ENCODE assay signal across 7 cellular contexts in the genomic region with DNA sequence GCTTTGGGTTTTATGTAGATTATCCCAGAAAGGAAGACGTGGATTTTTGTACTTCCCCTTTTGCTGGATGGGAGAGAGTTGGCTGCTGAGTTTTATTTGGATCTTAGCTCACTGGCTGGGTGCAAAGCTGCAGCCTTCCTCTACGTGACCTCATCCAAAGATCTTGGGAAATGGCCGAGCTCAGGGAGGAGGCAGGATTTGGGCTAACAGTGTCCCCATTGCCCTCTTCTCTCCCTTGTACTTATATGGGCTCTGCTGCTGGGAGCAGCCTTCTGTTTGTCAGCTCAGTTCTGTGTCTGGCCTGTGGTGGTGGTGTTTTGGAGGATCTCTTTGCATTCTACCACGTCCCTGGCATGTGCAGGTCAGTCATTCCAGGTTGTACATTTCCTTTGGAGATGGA. TPM values are rescaled to one million over a fixed set of nuclear protein-coding genes. Genes with fewer than 3 reads are reported as not detected.
A peak's percentile ranks its signal among the peaks of the same experiment; 100 is the strongest.
DNase-seq lines count a peak whose midpoint lies in the region; TF ChIP-seq lines count a peak whose summit lies in the region.
"Had no signal": no experiment of that assay in that cellular context is flagged by ENCODE, and none has a peak within 500 bp of the region (broad histone marks: within the 10 kb centered on the region; RNA-seq: fewer than 3 reads in every experiment).

No MANE protein-coding gene starts in this region.

- DNase-seq in colonic mucosa: no peak
- no peak for DNase-seq in kidney tubule cell (ENCODE audit: low spot score)
- no peak for DNase-seq in globus pallidus (ENCODE audit: low spot score)
- DNase-seq: CD4-positive, CD25-positive, alpha-beta regulatory T cell had no signal

- no peak for TF ChIP-seq CTCF in colonic mucosa (IDR thresholded peaks at IDR 0.05)

- no peaks in the 10 kb centered on the region for H3K4me1 ChIP-seq in colonic mucosa
- peaks cover 26% of the 10 kb centered on the region for H3K4me1 ChIP-seq in rectal smooth muscle tissue (ENCODE audit: control insufficient read depth, insufficient read depth, low read length)

- intact Hi-C loops in colonic mucosa (cut with DNase I): no loop called here

- H3K27ac ChIP-seq in colonic mucosa: peak overlapping the region; percentile 44
- peak overlapping the region; percentile 96 for H3K27ac ChIP-seq in rectal smooth muscle tissue (ENCODE audit: low read depth, low read length)

- H3K4me3 ChIP-seq in colonic mucosa (peak overlapping the region; percentile 24), rectal smooth muscle tissue (ENCODE audit: low read length) (peak overlapping the region; percentile 77)

- H3K9ac ChIP-seq in colonic mucosa (ENCODE audit: low read depth in 2 of 2, low read length in 2 of 2) (peak overlapping the region in 1 of 2 donors; percentile 1), rectal smooth muscle tissue (ENCODE audit: low read length) (peak overlapping the region; percentile 8)

- no peaks in the 10 kb centered on the region for H3K9me3 ChIP-seq in colonic mucosa

- H3K27me3 ChIP-seq in colonic mucosa: no peaks in the 10 kb centered on the region
- H3K27me3 ChIP-seq in rectal smooth muscle tissue (ENCODE audit: control insufficient read depth, insufficient read depth, low read length): no peaks in the 10 kb centered on the region

- H3K36me3 ChIP-seq in colonic mucosa (no peaks in the 10 kb centered on the region), rectal smooth muscle tissue (ENCODE audit: control insufficient read depth, insufficient read depth, low read length) (no peaks in the 10 kb centered on the region)

RNA-seq across cellular contexts. Expression of a gene that starts 2.0 kb away (rescaled TPM):
- 10 to 100 TPM in 1 of 2 donors, 1 to 10 TPM in 1; 5.3 to 28.3 TPM for total RNA-seq in colonic mucosa
- total RNA-seq: epithelial cell of proximal tubule had no signal

RNA-seq across cellular contexts. Expression of a gene that starts 8.6 kb away (rescaled TPM):
- 1 to 10 TPM in 1 of 2 donors, under 1 TPM in 1; 0.32 to 1.1 TPM for total RNA-seq in colonic mucosa
- total RNA-seq: epithelial cell of proximal tubule had no signal

RNA-seq across cellular contexts. Expression of a gene that starts 19.8 kb away (rescaled TPM):
- 100 to 1,000 TPM in 1 of 2 donors, 10 to 100 TPM in 1; 86.4 to 163 TPM for total RNA-seq in colonic mucosa

RNA-seq across cellular contexts. Expression of a gene that starts 28.9 kb away (rescaled TPM):
- total RNA-seq in colonic mucosa: 100 to 1,000 TPM; 118 to 145 TPM

RNA-seq across cellular contexts. Expression of a gene that starts 47.6 kb away (rescaled TPM):
- under 1 TPM in 1 of 2 donors, not detected in 1; 0.40 TPM for total RNA-seq in colonic mucosa
- total RNA-seq: CD4-positive, CD25-positive, alpha-beta regulatory T cell; epithelial cell of proximal tubule; T-helper 1 cell treated with Interleukin-12 subunit alpha and Interleukin-12 subunit beta and Interleukin-4 antibody, amounts not matched to agents 30 ng/mL and 1 ng/mL, for 36 hours had no signal
